Comparison of ENCODE assay signal across 8 cellular contexts in the genomic region with DNA sequence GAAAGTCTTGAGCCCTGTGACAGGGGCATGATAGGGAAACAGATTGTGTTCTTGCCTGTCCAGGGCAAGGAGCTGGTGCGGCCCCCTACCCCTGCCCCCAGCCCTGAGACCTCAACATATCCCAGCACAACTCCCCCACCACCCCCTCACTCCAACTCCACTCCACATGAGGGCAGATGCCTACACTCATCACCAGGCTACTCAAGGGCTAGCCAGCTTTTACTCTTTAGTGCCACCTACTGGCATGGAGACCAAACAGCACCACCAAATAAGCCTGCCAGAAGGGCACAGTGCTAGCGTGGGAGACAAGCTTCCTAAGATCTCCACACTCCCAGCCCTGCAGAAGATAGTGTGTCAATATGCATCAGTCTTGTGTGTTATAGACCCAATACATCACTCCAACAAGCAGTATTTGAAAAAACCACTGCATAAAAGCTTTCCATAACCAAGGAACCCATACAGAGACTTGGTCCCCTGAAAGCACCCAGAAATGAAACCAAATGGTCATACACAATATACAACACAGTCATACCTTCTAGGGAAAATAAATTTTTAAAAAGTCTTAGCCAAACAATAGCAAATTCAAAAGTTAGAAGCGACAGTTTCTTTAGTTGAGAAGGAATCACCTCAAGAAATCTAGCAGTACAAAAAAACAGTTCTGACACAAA.
DNase-seq lines count a peak whose midpoint lies in the region; ATAC-seq, FAIRE-seq and TF ChIP-seq lines count a peak whose summit lies in the region.

No MANE protein-coding gene starts in this region.

- H3K4me3 ChIP-seq in ascending aorta (no peak overlapping the region), kidney (ENCODE audit: low read length in 2 of 2) (no peak overlapping the region)

- H3K4me1 ChIP-seq in ascending aorta (no peaks in the 10 kb centered on the region), kidney (ENCODE audit: control insufficient read depth in 1 of 2, insufficient read depth in 1 of 2, low read depth in 1 of 2, low read length in 2 of 2) (no peaks in the 10 kb centered on the region)

- peak; percentile 24 to 62 (median 26) for TF ChIP-seq CTCF in ascending aorta (IDR thresholded peaks at IDR 0.05)
- peak; percentile 88 for TF ChIP-seq CTCF in kidney (IDR thresholded peaks at IDR 0.05; ENCODE audit: borderline replicate concordance, extremely low read depth, insufficient read depth)

- H3K9ac ChIP-seq in kidney (ENCODE audit: low read length in 2 of 2), result no peak overlapping the region

- ATAC-seq in GM19438 (IDR thresholded peaks at IDR 0.05; ENCODE audit: low read depth, unreplicated experiment) (peak; percentile 83), HG03520 (IDR thresholded peaks at IDR 0.05; ENCODE audit: unreplicated experiment) (peak; percentile 69)

- intact Hi-C loops in ascending aorta (cut with DNase I) (loop anchor here (5.0 kb wide), 1 partner anchor 156 kb away; no protein-coding TSS in a partner anchor), kidney (cut with DNase I) (loop anchor here (10.0 kb wide), 1 partner anchor 144 kb away; no protein-coding TSS in a partner anchor)

- H3K36me3 ChIP-seq in ascending aorta, result no peaks in the 10 kb centered on the region
- no peaks in the 10 kb centered on the region for H3K36me3 ChIP-seq in kidney (ENCODE audit: control insufficient read depth in 1 of 2, insufficient read depth in 2 of 2, low read length in 2 of 2)

- H3K27ac ChIP-seq in ascending aorta, result no peak overlapping the region
- no peak overlapping the region for H3K27ac ChIP-seq in kidney (ENCODE audit: low read depth in 2 of 2, low read length in 2 of 2)

- H3K9me3 ChIP-seq in ascending aorta (no peaks in the 10 kb centered on the region), kidney (ENCODE audit: control insufficient read depth in 1 of 2, low read length in 2 of 2) (no peaks in the 10 kb centered on the region)

- no peaks in the 10 kb centered on the region for H3K27me3 ChIP-seq in ascending aorta

- peak; percentile 71 for DNase-seq in D341Med (ENCODE audit: low spot score)
- peak; percentile 36 for DNase-seq in SW480 (ENCODE audit: low spot score)
- no peak for DNase-seq in ascending aorta (ENCODE audit: low spot score in 2 of 2)
- DNase-seq in kidney, result no peak
- DNase-seq in stimulated activated CD8-positive, alpha-beta memory T cell treated with anti-CD3 and anti-CD28 coated beads, Interleukin-15, amount 100 ng/mL, for 4 hours (ENCODE audit: low read depth in 2 of 2), result peak; percentile 7 to 24
- no peak for DNase-seq in GF-D8 (lab: John Stamatoyannopoulos, UW)

- no peak for FAIRE-seq in kidney (lab: Jason Lieb, UNC)

Comparison
In these comparisons a context has a peak if more than half of its experiments do, and no peak if none do; other contexts are left out.
1. DNase-seq: peak in D341Med (single experiment), SW480 (single experiment) and stimulated activated CD8-positive, alpha-beta memory T cell treated with anti-CD3 and anti-CD28 coated beads, Interleukin-15, amount 100 ng/mL, for 4 hours (2 of 2); none in ascending aorta (0 of 2), kidney (single experiment) and GF-D8 (single experiment).